ENCODE assay signal across 8 cellular contexts in the genomic region with DNA sequence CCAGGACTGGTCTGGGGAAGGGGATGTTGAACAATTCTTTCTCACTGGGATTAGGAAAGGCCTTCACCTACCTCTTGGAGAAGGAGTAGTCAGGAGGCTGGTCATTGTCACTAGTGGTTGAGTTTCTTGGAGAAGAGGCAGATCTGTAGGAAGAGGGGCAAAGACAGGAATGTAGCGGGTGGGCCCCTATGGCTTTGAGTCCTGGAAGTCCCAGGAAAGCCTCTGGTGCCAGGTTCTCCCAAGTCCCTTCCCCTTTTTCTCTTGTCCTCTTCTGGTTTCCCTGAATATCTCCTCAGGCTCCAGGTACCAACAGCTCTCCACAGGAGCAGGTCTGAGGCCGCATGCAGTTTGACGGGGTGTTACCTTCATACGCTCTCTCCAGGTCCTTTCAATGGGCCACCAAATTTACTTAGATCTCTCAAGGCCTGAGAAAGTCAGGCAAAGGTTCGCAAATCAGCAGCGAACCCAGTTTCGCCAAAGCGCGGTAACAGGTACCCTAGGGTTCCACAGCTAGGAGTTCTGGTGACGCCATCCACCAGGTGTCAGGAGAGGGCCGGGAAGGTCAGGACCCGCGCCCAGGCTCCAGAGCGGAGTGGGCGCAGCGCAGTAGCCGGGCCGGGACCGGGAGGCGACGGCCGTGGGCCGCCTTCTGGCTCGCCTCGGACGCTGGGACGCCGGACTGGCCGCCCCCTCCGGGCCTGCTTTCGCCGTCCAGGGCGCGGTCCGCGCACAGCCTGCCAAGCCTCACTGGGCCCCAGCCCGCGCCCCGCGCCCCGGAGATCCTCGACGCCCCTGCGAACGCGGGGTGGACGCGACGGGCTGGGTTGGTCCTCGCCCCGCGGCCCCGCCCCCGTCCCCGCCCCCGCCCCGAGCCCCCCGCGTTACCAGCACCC. TPM values are rescaled to one million over a fixed set of nuclear protein-coding genes. Genes with fewer than 3 reads are reported as not detected.
DNase-seq lines count a peak whose midpoint lies in the region; ATAC-seq and TF ChIP-seq lines count a peak whose summit lies in the region.

No MANE protein-coding gene starts in this region.

- H3K79me1 ChIP-seq in trophoblast cell (ENCODE audit: low read length), result peaks cover 20% of the 10 kb centered on the region

- H3K18ac ChIP-seq in trophoblast cell (ENCODE audit: low read length), result peak overlapping the region; percentile 91

- DNase-seq in GM10266 (ENCODE audit: extremely low spot score) (peak; percentile 73), NT2/D1 (ENCODE audit: low read depth, low spot score) (peak; percentile 66), germinal center (ENCODE audit: low spot score) (peak; percentile 42), trophoblast cell (peak; percentile 63 to 77), NCI-H2081 treated with DMSO at 0.1 percent for 48 hours (lab: John Stamatoyannopoulos, UW) (no peak), NCI-H524 treated with DMSO at 0.1 percent for 48 hours (lab: John Stamatoyannopoulos, UW) (no peak)
- DNase-seq in activated T-helper 2 cell treated with anti-CD3 and anti-CD28 coated beads, Interferon-gamma antibody, Interleukin-2, Interleukin-4, amounts not matched to agents 10 μg/mL and 5 μg/mL and 100 μg/mL, durations not matched to agents 14 hours and 24 hours and 36 hours (ENCODE audit: low spot score), result peak; percentile 31

- TF ChIP-seq CTCF in GM10266 (IDR thresholded peaks at IDR 0.05; ENCODE audit: control insufficient read depth, insufficient read depth, low read depth, missing control alignments), result peak; percentile 57

- ATAC-seq in HG02623 (IDR thresholded peaks at IDR 0.05; ENCODE audit: unreplicated experiment), result peak; percentile 45

- peak overlapping the region; percentile 71 for H3K14ac ChIP-seq in trophoblast cell (ENCODE audit: low read length)

- peak overlapping the region; percentile 64 for H3K4me2 ChIP-seq in trophoblast cell (ENCODE audit: low read length)

- H3K9me3 ChIP-seq in NT2/D1 (ENCODE audit: insufficient read depth, low read length) (no peaks in the 10 kb centered on the region), trophoblast cell (ENCODE audit: insufficient read depth, low read depth, low read length) (no peaks in the 10 kb centered on the region)

- peak overlapping the region; percentile 85 for H3K27ac ChIP-seq in trophoblast cell (ENCODE audit: low read depth, low read length)

- no peaks in the 10 kb centered on the region for H3K9me3 Mint-ChIP-seq in activated T-helper 2 cell treated with anti-CD3 and anti-CD28 coated beads, Interferon-gamma antibody, Interleukin-2, Interleukin-4, amounts not matched to agents 10 μg/mL and 5 μg/mL and 100 μg/mL, durations not matched to agents 14 hours and 24 hours and 36 hours

- peaks cover 3% of the 10 kb centered on the region for H3K4me1 ChIP-seq in NT2/D1 (ENCODE audit: insufficient read depth, insufficient read length)
- peaks cover 8% of the 10 kb centered on the region in 2 experiments for H3K4me1 ChIP-seq in trophoblast cell (ENCODE audit: control insufficient read depth in 1 of 2, insufficient read depth in 2 of 2, low read length in 2 of 2)

- H3K36me3 Mint-ChIP-seq in activated T-helper 2 cell treated with anti-CD3 and anti-CD28 coated beads, Interferon-gamma antibody, Interleukin-2, Interleukin-4, amounts not matched to agents 10 μg/mL and 5 μg/mL and 100 μg/mL, durations not matched to agents 14 hours and 24 hours and 36 hours (ENCODE audit: low read depth), result no peaks in the 10 kb centered on the region

- H3K4me1 Mint-ChIP-seq in activated T-helper 2 cell treated with anti-CD3 and anti-CD28 coated beads, Interferon-gamma antibody, Interleukin-2, Interleukin-4, amounts not matched to agents 10 μg/mL and 5 μg/mL and 100 μg/mL, durations not matched to agents 14 hours and 24 hours and 36 hours (ENCODE audit: low read depth), result peaks cover 19% of the 10 kb centered on the region

- peak overlapping the region; percentile 69 for H2AFZ ChIP-seq in trophoblast cell (ENCODE audit: insufficient read depth, low read length, poor library complexity)

- peak overlapping the region; percentile 75 for H3K4me3 Mint-ChIP-seq in activated T-helper 2 cell treated with anti-CD3 and anti-CD28 coated beads, Interferon-gamma antibody, Interleukin-2, Interleukin-4, amounts not matched to agents 10 μg/mL and 5 μg/mL and 100 μg/mL, durations not matched to agents 14 hours and 24 hours and 36 hours (ENCODE audit: low read depth)

- intact Hi-C loops in activated T-helper 2 cell treated with anti-CD3 and anti-CD28 coated beads, Interferon-gamma antibody, Interleukin-2, Interleukin-4, amounts not matched to agents 10 μg/mL and 5 μg/mL and 100 μg/mL, durations not matched to agents 14 hours and 24 hours and 36 hours (cut with micrococcal nuclease), result loop anchor here (1.0 kb wide), 1 partner anchor 72 kb away; no protein-coding TSS in a partner anchor

- peak overlapping the region; percentile 73 for H4K12ac ChIP-seq in trophoblast cell (ENCODE audit: low read depth, low read length)

- H4K91ac ChIP-seq in trophoblast cell (ENCODE audit: low read depth, low read length), result peak overlapping the region; percentile 87

- no peaks in the 10 kb centered on the region for H3K27me3 ChIP-seq in NT2/D1 (ENCODE audit: insufficient read depth, insufficient read length)
- H3K27me3 ChIP-seq in trophoblast cell (ENCODE audit: insufficient read depth, low read length), result no peaks in the 10 kb centered on the region

- peak overlapping the region; percentile 68 for H2AK5ac ChIP-seq in trophoblast cell (ENCODE audit: low read length)

- H3K23ac ChIP-seq in trophoblast cell (ENCODE audit: low read length), result no peak overlapping the region

- no CpG with 5 or more reads among the region's 59 CpGs for WGBS in trophoblast cell (ENCODE audit: extremely low coverage, insufficient coverage, insufficient read length)

- peaks cover 39% of the 10 kb centered on the region for H3K27me3 Mint-ChIP-seq in activated T-helper 2 cell treated with anti-CD3 and anti-CD28 coated beads, Interferon-gamma antibody, Interleukin-2, Interleukin-4, amounts not matched to agents 10 μg/mL and 5 μg/mL and 100 μg/mL, durations not matched to agents 14 hours and 24 hours and 36 hours (ENCODE audit: low read depth)

- peak overlapping the region; percentile 60 for H3K4me3 ChIP-seq in NT2/D1 (ENCODE audit: insufficient read length, low read depth)
- peak overlapping the region; percentile 84 for H3K4me3 ChIP-seq in trophoblast cell (ENCODE audit: low read depth, low read length)

- peaks cover 16% of the 10 kb centered on the region for H3K79me2 ChIP-seq in trophoblast cell (ENCODE audit: control insufficient read depth, insufficient read depth, low read length, poor library complexity)

- H3K36me3 ChIP-seq in NT2/D1 (ENCODE audit: insufficient read depth, insufficient read length, low read length) (peaks cover 9% of the 10 kb centered on the region), trophoblast cell (ENCODE audit: control insufficient read depth in 1 of 2, insufficient read depth in 2 of 2, low read length in 2 of 2) (no peaks in the 10 kb centered on the region)

- peak overlapping the region; percentile 92 for H3K4ac ChIP-seq in trophoblast cell (ENCODE audit: low read depth, low read length)

- H2BK120ac ChIP-seq in trophoblast cell (ENCODE audit: insufficient read depth, low read length, poor library complexity), result peak overlapping the region; percentile 76

- no peak overlapping the region for H3K27ac Mint-ChIP-seq in activated T-helper 2 cell treated with anti-CD3 and anti-CD28 coated beads, Interferon-gamma antibody, Interleukin-2, Interleukin-4, amounts not matched to agents 10 μg/mL and 5 μg/mL and 100 μg/mL, durations not matched to agents 14 hours and 24 hours and 36 hours

- H2BK5ac ChIP-seq in trophoblast cell (ENCODE audit: low read depth, low read length, poor library complexity), result peak overlapping the region; percentile 89

- peak overlapping the region; percentile 88 for H4K8ac ChIP-seq in trophoblast cell (ENCODE audit: low read depth, low read length)

- H3K9ac ChIP-seq in NT2/D1 (ENCODE audit: insufficient read length, low read depth) (peak overlapping the region; percentile 92), trophoblast cell (ENCODE audit: low read length) (peak overlapping the region; percentile 4)

- peak overlapping the region; percentile 69 for H2BK12ac ChIP-seq in trophoblast cell (ENCODE audit: low read length)

RNA-seq across cellular contexts. Expression of a gene that starts 0.8 kb away (rescaled TPM):
- total RNA-seq in activated T-helper 2 cell treated with anti-CD3 and anti-CD28 coated beads, Interferon-gamma antibody, Interleukin-2, Interleukin-4, amounts not matched to agents 10 μg/mL and 5 μg/mL and 100 μg/mL, durations not matched to agents 14 hours and 24 hours and 36 hours, result 0.44 TPM in 1 of 2 replicates, not detected in the other
- 119 and 122 TPM in 2 replicates for polyA plus RNA-seq in trophoblast cell (2013)

RNA-seq across cellular contexts. Expression of a gene that starts 30.8 kb away (rescaled TPM):
- 151 and 152 TPM in 2 replicates for total RNA-seq in activated T-helper 2 cell treated with anti-CD3 and anti-CD28 coated beads, Interferon-gamma antibody, Interleukin-2, Interleukin-4, amounts not matched to agents 10 μg/mL and 5 μg/mL and 100 μg/mL, durations not matched to agents 14 hours and 24 hours and 36 hours
- polyA plus RNA-seq in trophoblast cell (2013), result 132 and 144 TPM in 2 replicates

RNA-seq across cellular contexts. Expression of a gene that starts 51.6 kb away (rescaled TPM):
- total RNA-seq in activated T-helper 2 cell treated with anti-CD3 and anti-CD28 coated beads, Interferon-gamma antibody, Interleukin-2, Interleukin-4, amounts not matched to agents 10 μg/mL and 5 μg/mL and 100 μg/mL, durations not matched to agents 14 hours and 24 hours and 36 hours, result 4.9 and 5.5 TPM in 2 replicates
- 4.6 and 5.9 TPM in 2 replicates for polyA plus RNA-seq in trophoblast cell (2013)

RNA-seq across cellular contexts. Expression of a gene that starts 54.6 kb away (rescaled TPM):
- 45.8 and 47.0 TPM in 2 replicates for total RNA-seq in activated T-helper 2 cell treated with anti-CD3 and anti-CD28 coated beads, Interferon-gamma antibody, Interleukin-2, Interleukin-4, amounts not matched to agents 10 μg/mL and 5 μg/mL and 100 μg/mL, durations not matched to agents 14 hours and 24 hours and 36 hours
- polyA plus RNA-seq in trophoblast cell (2013), result 1.5 and 1.6 TPM in 2 replicates

Comparison
In these comparisons a context has a peak if more than half of its experiments do, and no peak if none do; other contexts are left out.
1. DNase-seq: peak in GM10266 (single experiment), NT2/D1 (single experiment), activated T-helper 2 cell treated with anti-CD3 and anti-CD28 coated beads, Interferon-gamma antibody, Interleukin-2, Interleukin-4, amounts not matched to agents 10 μg/mL and 5 μg/mL and 100 μg/mL, durations not matched to agents 14 hours and 24 hours and 36 hours (single experiment), germinal center (single experiment) and trophoblast cell (2 of 2); none in NCI-H2081 treated with DMSO at 0.1 percent for 48 hours (single experiment) and NCI-H524 treated with DMSO at 0.1 percent for 48 hours (single experiment).